7 cellular contexts compared by ENCODE assay signal in genomic region chr16:2858245-2859025, GRCh38. TPM values are rescaled to one million over a fixed set of nuclear protein-coding genes. Genes with fewer than 3 reads are reported as not detected.
DNase-seq lines count a peak whose midpoint lies in the region; ATAC-seq and TF ChIP-seq lines count a peak whose summit lies in the region.
"Had no signal": no experiment of that assay in that cellular context is flagged by ENCODE, and none has a peak within 500 bp of the region (broad histone marks: within the 10 kb centered on the region; RNA-seq: fewer than 3 reads in every experiment).

No MANE protein-coding gene starts in this region.

- POLR2A ChIA-PET in Panc1 (lab: Charles Lee), result no interaction called here

- in situ Hi-C loops in Panc1 (cut with HindIII; ENCODE audit: low pct_unique_long_range_greater_than_20kb, low sequenced_read_pairs), result no loop called here

- intact Hi-C loops in Panc1 (cut with micrococcal nuclease; ENCODE audit: unreplicated experiment), result no loop called here

- CTCF ChIA-PET in Panc1 (lab: Charles Lee), result interaction anchor here (1.0 kb wide), 1 partner anchor 10 kb away, joined by 5 read pairs; no protein-coding TSS in a partner anchor

- H3K4me1 ChIP-seq in Panc1 (ENCODE audit: control insufficient read depth, insufficient read depth, low read length) (peaks cover 18% of the 10 kb centered on the region), lung (ENCODE audit: control insufficient read depth in 2 of 2, insufficient read depth in 2 of 2, low read length in 2 of 2) (no peaks in the 10 kb centered on the region)

- H3K36me3 ChIP-seq in Panc1 (ENCODE audit: control insufficient read depth, insufficient read depth, low read length) (no peaks in the 10 kb centered on the region), lung (ENCODE audit: control insufficient read depth in 2 of 2, insufficient read depth in 2 of 2, low read length in 2 of 2) (no peaks in the 10 kb centered on the region)

- peak; percentile 50; the same call in 1 of the 2 replicates for TF ChIP-seq CTCF in Panc1 (IDR thresholded peaks at IDR 0.05)
- no peak for TF ChIP-seq CTCF in lung (IDR thresholded peaks at IDR 0.05; ENCODE audit: control extremely low read depth, extremely low read depth)

- 14 to 17% methylated on average over 21 to 23 of the region's 23 CpGs for WGBS in lung, 2 donors

- H3K9me3 ChIP-seq in Panc1 (ENCODE audit: control insufficient read depth, insufficient read depth, low read depth, low read length) (peaks cover 7% of the 10 kb centered on the region), lung (ENCODE audit: control insufficient read depth in 2 of 2, insufficient read depth in 1 of 2, low read length in 1 of 2) (peaks cover 0 to 14% of the 10 kb centered on the region in 2 donors)

- BruUV-seq in Panc1 (replicated peaks; lab: Mats Ljungman, UMichigan), result TSS peak; percentile 48

- DNase-seq in ELR (ENCODE audit: low read depth) (peak; percentile 21), Panc1 (ENCODE audit: low read depth, low spot score) (no peak), lung (ENCODE audit: low spot score) (peak; percentile 84), putamen (ENCODE audit: low spot score) (no peak)
- no peak for DNase-seq in activated CD4-positive, CD25-positive, alpha-beta regulatory T cell treated with anti-CD3 and anti-CD28 coated beads, Interleukin-2, amount 50 U/mL, for 72 hours
- DNase-seq: stimulated activated CD4-positive, alpha-beta T cell treated with anti-CD3 and anti-CD28 coated beads, Interleukin-2, amount 100 ng/mL, for 24 hours had no signal

- ATAC-seq in Panc1, result peak; percentile 40
- peak; percentile 84 for ATAC-seq in lung (ENCODE audit: insufficient read depth, low FRiP score)
- ATAC-seq in GM18907 (IDR thresholded peaks at IDR 0.05; ENCODE audit: unreplicated experiment), result no peak

- H3K27ac ChIP-seq in Panc1 (ENCODE audit: low read length) (peak overlapping the region; percentile 79), lung (ENCODE audit: low read depth in 1 of 2, low read length in 1 of 2) (peak overlapping the region in 1 of 2 donors; percentile 68)

- no peaks in the 10 kb centered on the region for H3K27me3 ChIP-seq in Panc1 (ENCODE audit: control insufficient read depth, insufficient read depth, low read length)
- H3K27me3 ChIP-seq in lung (ENCODE audit: control insufficient read depth, insufficient read depth), result no peaks in the 10 kb centered on the region

- peak overlapping the region; percentile 37 to 65 for H3K4me3 ChIP-seq in Panc1 (ENCODE audit: low read depth in 2 of 2, low read length in 2 of 2)
- H3K4me3 ChIP-seq in lung, result peak overlapping the region; percentile 45

RNA-seq across cellular contexts. Expression of gene PRSS22, which starts 0.5 kb away (rescaled TPM):
- total RNA-seq in Panc1 (2021; ENCODE audit: unreplicated experiment) (23.9 TPM), lung (10 to 100 TPM; 11.5 to 34.1 TPM)
- 37.3 TPM for polyA plus RNA-seq in Panc1 (2012; ENCODE audit: insufficient read length)
- 10 to 100 TPM; 27.3 to 30.1 TPM for polyA plus RNA-seq in lung

RNA-seq across cellular contexts. Expression of gene FLYWCH2, which starts 24.6 kb away (rescaled TPM):
- total RNA-seq in Panc1 (2021; ENCODE audit: unreplicated experiment) (77.3 TPM), lung (10 to 100 TPM; 26.7 to 38.0 TPM)
- polyA plus RNA-seq in Panc1 (2012; ENCODE audit: insufficient read length), result 161 TPM
- 10 to 100 TPM; 40.4 to 40.6 TPM for polyA plus RNA-seq in lung

RNA-seq across cellular contexts. Expression of gene ZG16B, which starts 28.3 kb away (rescaled TPM):
- total RNA-seq in Panc1 (2021; ENCODE audit: unreplicated experiment) (9.1 TPM), lung (1 to 10 TPM; 4.7 to 6.1 TPM)
- 8.3 TPM for polyA plus RNA-seq in Panc1 (2012; ENCODE audit: insufficient read length)
- 1 to 10 TPM; 2.1 to 3.9 TPM for polyA plus RNA-seq in lung

RNA-seq across cellular contexts. Expression of gene PRSS21, which starts 41.4 kb away (rescaled TPM):
- total RNA-seq in Panc1 (2021; ENCODE audit: unreplicated experiment) (not detected), lung (1 to 10 TPM in 1 of 2 donors, not detected in 1; 7.9 TPM)
- polyA plus RNA-seq in Panc1 (2012; ENCODE audit: insufficient read length), result not detected
- polyA plus RNA-seq in lung, result 1 to 10 TPM in 1 of 2 donors, under 1 TPM in 1; 0.77 to 4.2 TPM

RNA-seq across cellular contexts. Expression of gene FLYWCH1, which starts 53.3 kb away (rescaled TPM):
- total RNA-seq in Panc1 (2021; ENCODE audit: unreplicated experiment), result 67.9 TPM
- polyA plus RNA-seq in Panc1 (2012; ENCODE audit: insufficient read length), result 76.9 TPM
- 10 to 100 TPM; 15.0 to 34.3 TPM for total RNA-seq in lung
- 10 to 100 TPM; 13.3 to 27.7 TPM for polyA plus RNA-seq in lung

Comparison
In these comparisons a context has a peak if more than half of its experiments do, and no peak if none do; other contexts are left out.
1. DNase-seq: peak in ELR (single experiment) and lung (single experiment); none in Panc1 (single experiment), putamen (single experiment) and activated CD4-positive, CD25-positive, alpha-beta regulatory T cell treated with anti-CD3 and anti-CD28 coated beads, Interleukin-2, amount 50 U/mL, for 72 hours (single experiment).